ENCODE assay signal across 24 cellular contexts in genomic region chr17:44171931-44172455, GRCh38. TPM values are rescaled to one million over a fixed set of nuclear protein-coding genes. Genes with fewer than 3 reads are reported as not detected.
DNase-seq lines count a peak whose midpoint lies in the region; ATAC-seq, FAIRE-seq and TF ChIP-seq lines count a peak whose summit lies in the region.
"Had no signal": no experiment of that assay in that cellular context is flagged by ENCODE, and none has a peak within 500 bp of the region (broad histone marks: within the 10 kb centered on the region; RNA-seq: fewer than 3 reads in every experiment).

No MANE protein-coding gene starts in this region.

- intact Hi-C loops in HCT116 (cut with micrococcal nuclease), result no loop called here
- intact Hi-C loops in K562 (cut with micrococcal nuclease), result no loop called here

- no peaks in the 10 kb centered on the region for H3K27me3 ChIP-seq in CD4-positive, CD25-positive, alpha-beta regulatory T cell (ENCODE audit: control insufficient read depth, insufficient read depth, low read length)
- H3K27me3 ChIP-seq in HCT116 (ENCODE audit: insufficient read depth, low read length) (no peaks in the 10 kb centered on the region), K562 (ENCODE audit: control insufficient read depth in 2 of 2, insufficient read depth in 2 of 2, low read length in 2 of 2) (no peaks in the 10 kb centered on the region)
- H3K27me3 ChIP-seq: adrenal gland, MG63, pancreas, tibial artery had no signal

- TF ChIP-seq POLR2A in HCT116 (IDR thresholded peaks at IDR 0.05; ENCODE audit: borderline replicate concordance, extremely low read depth, insufficient read depth, insufficient read length), result no peak
- peak; percentile 36; the same call in 1 of the 2 replicates for TF ChIP-seq POLR2A in K562 (conservative IDR thresholded peaks at IDR 0.05)

- no TSS peak for BruUV-seq in HCT116 (replicated peaks; lab: Mats Ljungman, UMichigan)
- BruUV-seq in K562 (replicated peaks; lab: Mats Ljungman, UMichigan), result no TSS peak

- H3K4me2 ChIP-seq in HCT116 (ENCODE audit: low read length) (no peak overlapping the region), K562 (ENCODE audit: insufficient read depth, low read length) (no peak overlapping the region)

- TF ChIP-seq RAD21 in HCT116 (IDR thresholded peaks at IDR 0.05; ENCODE audit: low read depth) (no peak), K562 (CRISPR knock-in tag; conservative IDR thresholded peaks at IDR 0.05 in 1 of 2, IDR thresholded peaks at IDR 0.05 in 1 of 2) (no peak)

- no peaks in the 10 kb centered on the region for H3K4me1 ChIP-seq in CD4-positive, CD25-positive, alpha-beta regulatory T cell (ENCODE audit: control insufficient read depth, insufficient read depth, low read length, poor library complexity, severe bottlenecking)
- H3K4me1 ChIP-seq in HCT116 (ENCODE audit: control insufficient read depth in 1 of 2, insufficient read depth in 2 of 2, low read length in 2 of 2) (peaks cover 0 to 13% of the 10 kb centered on the region in 2 experiments; a peak in 2 of 4 replicates), K562 (replicated peaks in 1 of 2; ENCODE audit: control insufficient read depth in 2 of 2, insufficient read depth in 2 of 2, low read length in 2 of 2) (peaks cover 13 to 31% of the 10 kb centered on the region in 2 experiments; a peak in 4 of 5 replicates)

- H3K27ac Mint-ChIP-seq in CD4-positive, CD25-positive, alpha-beta regulatory T cell, result peak overlapping the region in 2 of 3 donors; percentile 43 to 51
- no peak overlapping the region for H3K27ac Mint-ChIP-seq in neural crest cell (ENCODE audit: unreplicated experiment)
- H3K27ac Mint-ChIP-seq: stimulated activated naive B cell treated with anti-CD40 and anti-IgM and Interleukin-4, amounts not matched to agents 10 μg/mL and 1 μg/mL and 100 μg/mL, for 72 hours; T-cell had no signal

- peaks cover 3% of the 10 kb centered on the region for H3K36me3 ChIP-seq in CD4-positive, CD25-positive, alpha-beta regulatory T cell (ENCODE audit: control insufficient read depth, insufficient read depth, low read length)
- H3K36me3 ChIP-seq in HCT116 (ENCODE audit: control insufficient read depth in 1 of 2, insufficient read depth in 2 of 2, low read length in 2 of 2), result peaks cover 0 to 3% of the 10 kb centered on the region in 2 experiments; a peak in 1 of 4 replicates
- peaks cover 10% of the 10 kb centered on the region; the same call in 1 of the 3 replicates for H3K36me3 ChIP-seq in K562 (ENCODE audit: control insufficient read depth, insufficient read depth, low read length)
- H3K36me3 ChIP-seq: adrenal gland had no signal

- no peaks in the 10 kb centered on the region for H3K9me3 Mint-ChIP-seq in CD4-positive, CD25-positive, alpha-beta regulatory T cell
- no peaks in the 10 kb centered on the region for H3K9me3 Mint-ChIP-seq in neural crest cell
- H3K9me3 Mint-ChIP-seq: stimulated activated naive B cell treated with anti-CD40 and anti-IgM and Interleukin-4, amounts not matched to agents 10 μg/mL and 1 μg/mL and 100 μg/mL, for 72 hours; T-cell had no signal

- no peaks in the 10 kb centered on the region for H3K9me3 ChIP-seq in CD4-positive, CD25-positive, alpha-beta regulatory T cell (ENCODE audit: control insufficient read depth in 2 of 2, low read length in 2 of 2)
- no peaks in the 10 kb centered on the region for H3K9me3 ChIP-seq in HCT116 (ENCODE audit: control insufficient read depth in 1 of 2, insufficient read depth in 1 of 2, low read depth in 1 of 2, low read length in 2 of 2)
- no peaks in the 10 kb centered on the region for H3K9me3 ChIP-seq in K562 (replicated peaks; ENCODE audit: control insufficient read depth, insufficient read depth, low read depth, low read length)
- H3K9me3 ChIP-seq: adrenal gland, MG63, pancreas, tibial artery had no signal

- RAD21 ChIA-PET in HCT116 (lab: Charles Lee; ENCODE audit: low non-redundant PET in 1 of 2, low total read pairs in 2 of 2, uncharacterized antibody in 2 of 2, unreplicated experiment in 2 of 2), result no interaction called here

- H2AFZ ChIP-seq in HCT116 (ENCODE audit: low read depth, low read length, poor library complexity, severe bottlenecking) (no peak overlapping the region), K562 (ENCODE audit: low read depth, low read length) (no peak overlapping the region)

- no peak for ATAC-seq in CD4-positive, CD25-positive, alpha-beta regulatory T cell (ENCODE audit: low read depth in 2 of 2)
- ATAC-seq in HCT116, result no peak
- ATAC-seq in K562, result no peak
- ATAC-seq in HG02763 (IDR thresholded peaks at IDR 0.05; ENCODE audit: unreplicated experiment), result no peak
- no peak for ATAC-seq in HG02852 (IDR thresholded peaks at IDR 0.05; ENCODE audit: unreplicated experiment)
- ATAC-seq in left lobe of liver, result no peak
- ATAC-seq: stimulated activated naive B cell treated with anti-CD40 and anti-IgM and Interleukin-4, amounts not matched to agents 10 μg/mL and 1 μg/mL and 100 μg/mL, for 72 hours; T-cell had no signal

- H4K20me1 ChIP-seq in HCT116 (ENCODE audit: insufficient read depth), result no peaks in the 10 kb centered on the region
- H4K20me1 ChIP-seq in K562 (replicated peaks; ENCODE audit: control insufficient read depth, insufficient read depth, low read length), result no peaks in the 10 kb centered on the region

- FAIRE-seq in K562 (lab: Jason Lieb, UNC), result no peak
- FAIRE-seq: pancreas had no signal

- no peak overlapping the region for H3K27ac ChIP-seq in CD4-positive, CD25-positive, alpha-beta regulatory T cell (ENCODE audit: insufficient read depth, low read length, poor library complexity, severe bottlenecking)
- H3K27ac ChIP-seq in HCT116 (ENCODE audit: low read depth, low read length), result no peak overlapping the region
- no peak overlapping the region for H3K27ac ChIP-seq in K562 (ENCODE audit: extremely low read depth, low read depth, low read length)
- H3K27ac ChIP-seq: adrenal gland, skin epidermis had no signal

- POLR2A ChIA-PET in HCT116 (lab: Charles Lee) (interaction anchor here (1.1 to 1.3 kb wide), 2 partner anchors 13 to 17 kb away, joined by 3 to 4 read pairs; no protein-coding TSS in a partner anchor), K562 (lab: Yijun Ruan, JAX) (interaction anchor here (0.6 to 3.6 kb wide), 5 partner anchors 13 to 287 kb away, joined by 3 to 35 read pairs (median 4); partner anchors contain the start of gene TMUB2)

- no peaks in the 10 kb centered on the region for H3K27me3 Mint-ChIP-seq in CD4-positive, CD25-positive, alpha-beta regulatory T cell
- H3K27me3 Mint-ChIP-seq in neural crest cell (ENCODE audit: low read depth), result no peaks in the 10 kb centered on the region
- H3K27me3 Mint-ChIP-seq: stimulated activated naive B cell treated with anti-CD40 and anti-IgM and Interleukin-4, amounts not matched to agents 10 μg/mL and 1 μg/mL and 100 μg/mL, for 72 hours; T-cell had no signal

- in situ Hi-C loops in K562 (cut with MboI), result no loop called here

- no peak for TF ChIP-seq EP300 in K562 (IDR thresholded peaks at IDR 0.05; ENCODE audit: low read length)

- WGBS in K562 (ENCODE audit: insufficient coverage, low coverage, missing lambda C conversion rate), result 78% methylated on average over 15 of the region's 17 CpGs

- H3K9me2 ChIP-seq in HCT116 (ENCODE audit: insufficient read depth), result no peaks in the 10 kb centered on the region

- peaks cover 7% of the 10 kb centered on the region for H3K36me3 Mint-ChIP-seq in CD4-positive, CD25-positive, alpha-beta regulatory T cell
- peaks cover 6% of the 10 kb centered on the region for H3K36me3 Mint-ChIP-seq in neural crest cell (ENCODE audit: low read depth)

- H3K79me2 ChIP-seq in HCT116 (ENCODE audit: insufficient read depth, low read length), result no peaks in the 10 kb centered on the region
- no peaks in the 10 kb centered on the region for H3K79me2 ChIP-seq in K562 (ENCODE audit: control insufficient read depth, insufficient read depth, low read length)

- H3K4me1 Mint-ChIP-seq in CD4-positive, CD25-positive, alpha-beta regulatory T cell, result peaks cover 0 to 15% (median 9%) of the 10 kb centered on the region in 4 donors
- peaks cover 23% of the 10 kb centered on the region for H3K4me1 Mint-ChIP-seq in neural crest cell

- no peak overlapping the region for H3K9ac ChIP-seq in HCT116 (ENCODE audit: low read length)
- H3K9ac ChIP-seq in K562 (ENCODE audit: insufficient read depth in 1 of 2, low read depth in 2 of 2, low read length in 2 of 2), result no peak overlapping the region

- CTCF ChIA-PET in HCT116 (lab: Charles Lee) (no interaction called here), K562 (lab: Yijun Ruan, JAX; ENCODE audit: low intra/inter-chr PET ratio) (interaction anchor here (0.6 kb wide), 1 partner anchor 257 kb away, joined by 3 read pairs; no protein-coding TSS in a partner anchor)

- H3K9me1 ChIP-seq in K562 (ENCODE audit: control insufficient read depth, insufficient read depth, low read length), result no peaks in the 10 kb centered on the region

- H3K4me3 Mint-ChIP-seq in CD4-positive, CD25-positive, alpha-beta regulatory T cell, result no peak overlapping the region
- H3K4me3 Mint-ChIP-seq in neural crest cell, result peak overlapping the region; percentile 34
- H3K4me3 Mint-ChIP-seq: stimulated activated naive B cell treated with anti-CD40 and anti-IgM and Interleukin-4, amounts not matched to agents 10 μg/mL and 1 μg/mL and 100 μg/mL, for 72 hours; T-cell had no signal

- no peak overlapping the region for H3K4me3 ChIP-seq in CD4-positive, CD25-positive, alpha-beta regulatory T cell (ENCODE audit: low read depth, low read length)
- no peak overlapping the region for H3K4me3 ChIP-seq in HCT116 (replicated peaks in 1 of 2; ENCODE audit: low read depth in 1 of 2, low read length in 2 of 2)
- no peak overlapping the region for H3K4me3 ChIP-seq in K562
- H3K4me3 ChIP-seq: adrenal gland, lung, MG63, skin epidermis had no signal

- no peak for DNase-seq in CD4-positive, CD25-positive, alpha-beta regulatory T cell
- no peak for DNase-seq in HCT116 (ENCODE audit: low read depth, low spot score)
- no peak for DNase-seq in K562 (ENCODE audit: extremely low read depth in 1 of 4, low spot score in 3 of 4)
- DNase-seq in neural crest cell (ENCODE audit: low read depth, low spot score), result no peak
- DNase-seq in NCI-H1694 treated with DMSO at 0.1 percent for 48 hours (lab: John Stamatoyannopoulos, UW), result no peak
- DNase-seq in left lobe of liver (ENCODE audit: low spot score), result no peak
- DNase-seq: activated CD4-positive, alpha-beta T cell treated with anti-CD3 and anti-CD28 coated beads, Interleukin-2, amount 50 U/mL, for 1 hour; activated CD8-positive, alpha-beta memory T cell treated with anti-CD3 and anti-CD28 coated beads, Interleukin-2, amount 50 U/mL, for 48 hours; adrenal gland; cortex of kidney; HCEC 1CT; MG63; NCI-H748 treated with DMSO at 0.1 percent for 48 hours; SHP77; stimulated activated CD4-positive, alpha-beta T cell treated with anti-CD3 and anti-CD28 coated beads, Interleukin-2, amount 100 ng/mL, for 24 hours; stimulated activated naive B cell treated with anti-CD40 and anti-IgM and Interleukin-4, amounts not matched to agents 10 μg/mL and 1 μg/mL and 100 μg/mL, for 72 hours; T-cell; tibial artery had no signal

- TF ChIP-seq CTCF in HCT116 (IDR thresholded peaks at IDR 0.05 in 2 of 3, conservative IDR thresholded peaks at IDR 0.05 in 1 of 3; ENCODE audit: borderline replicate concordance in 1 of 3, insufficient read depth in 1 of 3, low read depth in 2 of 3, low read length in 2 of 3), result no peak
- no peak for TF ChIP-seq CTCF in K562 (IDR thresholded peaks at IDR 0.05 in 2 of 3, conservative IDR thresholded peaks at IDR 0.05 in 1 of 3; ENCODE audit: insufficient read depth in 2 of 3, low read depth in 1 of 3, low read length in 3 of 3)
- TF ChIP-seq CTCF in neural crest cell (conservative IDR thresholded peaks at IDR 0.05), result no peak

RNA-seq across cellular contexts. Expression of gene ASB16, which starts 1.5 kb away (rescaled TPM):
- not detected for total RNA-seq in CD4-positive, CD25-positive, alpha-beta regulatory T cell
- polyA plus RNA-seq in CD4-positive, CD25-positive, alpha-beta regulatory T cell, result under 1 TPM in 2 of 4 donors, not detected in 2; 0.09 to 0.16 TPM
- 0.37 TPM for total RNA-seq in HCT116 (2021; ENCODE audit: unreplicated experiment)
- 0.50 and 0.72 TPM in 2 replicates for polyA plus RNA-seq in HCT116 (2012)
- total RNA-seq in K562 (2011; cell fraction: chromatin; rRNA removed; ENCODE audit: low replicate concordance), result 0.44 TPM in 1 of 2 replicates, not detected in the other
- total RNA-seq in K562 (2011; cell fraction: nucleolus; rRNA removed), result 0.33 and 0.39 TPM in 2 replicates
- total RNA-seq in K562 (2011; cell fraction: nucleoplasm; rRNA removed), result 0.31 TPM in 1 of 2 replicates, not detected in the other
- not detected in 2 replicates for total RNA-seq in K562 (2014; rRNA removed)
- total RNA-seq in K562 (2014; rRNA removed; fragmentation: Illumina TruSeq; extraction: Trizol), result not detected in 2 replicates
- total RNA-seq in K562 (2015; rRNA removed; fragmentation: Illumina TruSeq; extraction: Trizol), result not detected in 2 replicates
- not detected in 2 replicates for total RNA-seq in K562 (2021)
- polyA plus RNA-seq in K562 (2011; rRNA removed), result 0.07 and 0.14 TPM in 2 replicates
- polyA plus RNA-seq in K562 (2011; cell fraction: cytosol; rRNA removed), result 0.03 and 0.04 TPM in 2 replicates
- 0.07 and 0.24 TPM in 2 replicates for polyA plus RNA-seq in K562 (2011; cell fraction: nucleus; rRNA removed)
- 1.0 and 1.8 TPM in 2 replicates for polyA plus RNA-seq in K562 (2012)
- polyA plus RNA-seq in K562 (2014; fragmentation: Illumina TruSeq; extraction: Trizol), result not detected in 2 replicates
- polyA plus RNA-seq in K562 (2014; fragmentation: Nextera tagmentation; extraction: Ambion mirVana), result under 1 TPM in 1 of 2 experiments, not detected in 1; 0.03 TPM
- 0.23 TPM in 1 of 2 replicates, not detected in the other for polyA plus RNA-seq in K562 (2014; rRNA removed)
- not detected in 2 replicates for polyA minus RNA-seq in K562 (2011; rRNA and poly(A)+ RNA removed)
- not detected in 2 replicates for polyA minus RNA-seq in K562 (2011; cell fraction: cytosol; rRNA and poly(A)+ RNA removed)
- not detected in 2 replicates for polyA minus RNA-seq in K562 (2011; cell fraction: nucleus; rRNA and poly(A)+ RNA removed)
- total RNA-seq in neural crest cell, result 0.25 and 0.26 TPM in 2 replicates
- total RNA-seq in left lobe of liver, result not detected
- total RNA-seq: Daoy had no signal

RNA-seq across cellular contexts. Expression of gene TMUB2, which starts 14.8 kb away (rescaled TPM):
- 67.7 TPM for total RNA-seq in CD4-positive, CD25-positive, alpha-beta regulatory T cell
- 10 to 100 TPM; 31.7 to 43.7 (median 34.5) TPM for polyA plus RNA-seq in CD4-positive, CD25-positive, alpha-beta regulatory T cell
- total RNA-seq in HCT116 (2021; ENCODE audit: unreplicated experiment), result 25.1 TPM
- polyA plus RNA-seq in HCT116 (2012), result 23.8 and 26.2 TPM in 2 replicates
- total RNA-seq in K562 (2011; cell fraction: chromatin; rRNA removed; ENCODE audit: low replicate concordance), result 38.1 and 99.8 TPM in 2 replicates
- 73.8 and 91.2 TPM in 2 replicates for total RNA-seq in K562 (2011; cell fraction: nucleolus; rRNA removed)
- 60.6 and 66.9 TPM in 2 replicates for total RNA-seq in K562 (2011; cell fraction: nucleoplasm; rRNA removed)
- total RNA-seq in K562 (2014; rRNA removed), result 16.3 and 25.4 TPM in 2 replicates
- total RNA-seq in K562 (2014; rRNA removed; fragmentation: Illumina TruSeq; extraction: Trizol), result 8.4 and 9.7 TPM in 2 replicates
- 15.6 and 15.8 TPM in 2 replicates for total RNA-seq in K562 (2015; rRNA removed; fragmentation: Illumina TruSeq; extraction: Trizol)
- total RNA-seq in K562 (2021), result 20.3 and 21.1 TPM in 2 replicates
- polyA plus RNA-seq in K562 (2011; rRNA removed), result 24.1 and 29.5 TPM in 2 replicates
- 31.6 and 38.9 TPM in 2 replicates for polyA plus RNA-seq in K562 (2011; cell fraction: cytosol; rRNA removed)
- polyA plus RNA-seq in K562 (2011; cell fraction: nucleus; rRNA removed), result 115 and 122 TPM in 2 replicates
- 20.3 and 28.3 TPM in 2 replicates for polyA plus RNA-seq in K562 (2012)
- polyA plus RNA-seq in K562 (2014; fragmentation: Illumina TruSeq; extraction: Trizol), result 24.0 and 26.8 TPM in 2 replicates
- 1 to 10 TPM; 4.1 to 6.2 TPM for polyA plus RNA-seq in K562 (2014; fragmentation: Nextera tagmentation; extraction: Ambion mirVana)
- polyA plus RNA-seq in K562 (2014; rRNA removed), result 27.3 and 29.8 TPM in 2 replicates
- 10.3 and 12.0 TPM in 2 replicates for polyA minus RNA-seq in K562 (2011; rRNA and poly(A)+ RNA removed)
- polyA minus RNA-seq in K562 (2011; cell fraction: cytosol; rRNA and poly(A)+ RNA removed), result 7.9 and 10.4 TPM in 2 replicates
- 13.3 and 18.0 TPM in 2 replicates for polyA minus RNA-seq in K562 (2011; cell fraction: nucleus; rRNA and poly(A)+ RNA removed)
- 33.5 and 33.7 TPM in 2 replicates for total RNA-seq in neural crest cell
- total RNA-seq in left lobe of liver, result 14.3 TPM

RNA-seq across cellular contexts. Expression of gene ATXN7L3, which starts 27.7 kb away (rescaled TPM):
- 103 TPM for total RNA-seq in CD4-positive, CD25-positive, alpha-beta regulatory T cell
- 10 to 100 TPM; 10.3 to 16.1 (median 12.6) TPM for polyA plus RNA-seq in CD4-positive, CD25-positive, alpha-beta regulatory T cell
- total RNA-seq in HCT116 (2021; ENCODE audit: unreplicated experiment) (86.7 TPM), K562 (2014; rRNA removed) (37.9 and 39.0 TPM in 2 replicates), K562 (2014; rRNA removed; fragmentation: Illumina TruSeq; extraction: Trizol) (22.7 and 23.9 TPM in 2 replicates), K562 (2015; rRNA removed; fragmentation: Illumina TruSeq; extraction: Trizol) (30.5 and 30.9 TPM in 2 replicates), K562 (2021) (56.4 and 66.1 TPM in 2 replicates), neural crest cell (115 and 119 TPM in 2 replicates), left lobe of liver (26.6 TPM)
- polyA plus RNA-seq in HCT116 (2012), result 47.9 and 51.0 TPM in 2 replicates
- total RNA-seq in K562 (2011; cell fraction: chromatin; rRNA removed; ENCODE audit: low replicate concordance), result 51.6 and 129 TPM in 2 replicates
- total RNA-seq in K562 (2011; cell fraction: nucleolus; rRNA removed), result 62.6 and 75.4 TPM in 2 replicates
- 53.1 and 57.1 TPM in 2 replicates for total RNA-seq in K562 (2011; cell fraction: nucleoplasm; rRNA removed)
- polyA plus RNA-seq in K562 (2011; rRNA removed) (31.5 and 33.2 TPM in 2 replicates), K562 (2014; fragmentation: Illumina TruSeq; extraction: Trizol) (39.1 and 39.4 TPM in 2 replicates), K562 (2014; fragmentation: Nextera tagmentation; extraction: Ambion mirVana) (under 1 TPM; 0.62 to 0.90 TPM), K562 (2014; rRNA removed) (34.9 and 45.5 TPM in 2 replicates)
- 36.0 and 37.1 TPM in 2 replicates for polyA plus RNA-seq in K562 (2011; cell fraction: cytosol; rRNA removed)
- polyA plus RNA-seq in K562 (2011; cell fraction: nucleus; rRNA removed), result 79.2 and 91.4 TPM in 2 replicates
- 32.1 and 40.8 TPM in 2 replicates for polyA plus RNA-seq in K562 (2012)
- 42.8 and 44.3 TPM in 2 replicates for polyA minus RNA-seq in K562 (2011; rRNA and poly(A)+ RNA removed)
- 17.8 and 23.8 TPM in 2 replicates for polyA minus RNA-seq in K562 (2011; cell fraction: cytosol; rRNA and poly(A)+ RNA removed)
- polyA minus RNA-seq in K562 (2011; cell fraction: nucleus; rRNA and poly(A)+ RNA removed), result 35.0 and 46.0 TPM in 2 replicates

RNA-seq across cellular contexts. Expression of gene HROB, which starts 30.3 kb away (rescaled TPM):
- total RNA-seq in CD4-positive, CD25-positive, alpha-beta regulatory T cell, result 9.2 TPM
- polyA plus RNA-seq in CD4-positive, CD25-positive, alpha-beta regulatory T cell, result under 1 TPM; 0.16 to 0.67 (median 0.38) TPM
- total RNA-seq in HCT116 (2021; ENCODE audit: unreplicated experiment) (14.3 TPM), K562 (2014; rRNA removed) (10.4 and 15.0 TPM in 2 replicates), K562 (2014; rRNA removed; fragmentation: Illumina TruSeq; extraction: Trizol) (7.1 and 9.3 TPM in 2 replicates), K562 (2015; rRNA removed; fragmentation: Illumina TruSeq; extraction: Trizol) (9.6 and 9.8 TPM in 2 replicates), K562 (2021) (17.5 and 20.1 TPM in 2 replicates), neural crest cell (22.1 and 23.3 TPM in 2 replicates), left lobe of liver (0.38 TPM)
- polyA plus RNA-seq in HCT116 (2012), result 8.5 and 11.7 TPM in 2 replicates
- 57.8 and 130 TPM in 2 replicates for total RNA-seq in K562 (2011; cell fraction: chromatin; rRNA removed; ENCODE audit: low replicate concordance)
- 60.3 and 68.5 TPM in 2 replicates for total RNA-seq in K562 (2011; cell fraction: nucleolus; rRNA removed)
- 45.9 and 50.4 TPM in 2 replicates for total RNA-seq in K562 (2011; cell fraction: nucleoplasm; rRNA removed)
- polyA plus RNA-seq in K562 (2011; rRNA removed) (11.9 and 25.9 TPM in 2 replicates), K562 (2014; fragmentation: Illumina TruSeq; extraction: Trizol) (18.9 and 19.5 TPM in 2 replicates), K562 (2014; fragmentation: Nextera tagmentation; extraction: Ambion mirVana) (1 to 10 TPM; 6.6 to 6.7 TPM), K562 (2014; rRNA removed) (10.6 and 13.5 TPM in 2 replicates)
- 22.0 and 24.6 TPM in 2 replicates for polyA plus RNA-seq in K562 (2011; cell fraction: cytosol; rRNA removed)
- 34.5 and 44.9 TPM in 2 replicates for polyA plus RNA-seq in K562 (2011; cell fraction: nucleus; rRNA removed)
- 11.8 and 18.1 TPM in 2 replicates for polyA plus RNA-seq in K562 (2012)
- polyA minus RNA-seq in K562 (2011; rRNA and poly(A)+ RNA removed), result 21.5 and 22.0 TPM in 2 replicates
- polyA minus RNA-seq in K562 (2011; cell fraction: cytosol; rRNA and poly(A)+ RNA removed), result 15.9 and 16.5 TPM in 2 replicates
- 10.0 and 13.3 TPM in 2 replicates for polyA minus RNA-seq in K562 (2011; cell fraction: nucleus; rRNA and poly(A)+ RNA removed)

RNA-seq across cellular contexts. Expression of gene UBTF, which starts 47.5 kb away (rescaled TPM):
- total RNA-seq in CD4-positive, CD25-positive, alpha-beta regulatory T cell, result 104 TPM
- 10 to 100 TPM; 22.3 to 28.5 (median 26.5) TPM for polyA plus RNA-seq in CD4-positive, CD25-positive, alpha-beta regulatory T cell
- total RNA-seq in HCT116 (2021; ENCODE audit: unreplicated experiment) (84.3 TPM), K562 (2014; rRNA removed) (107 and 113 TPM in 2 replicates), K562 (2014; rRNA removed; fragmentation: Illumina TruSeq; extraction: Trizol) (50.3 and 53.8 TPM in 2 replicates), K562 (2015; rRNA removed; fragmentation: Illumina TruSeq; extraction: Trizol) (85.8 and 86.3 TPM in 2 replicates), K562 (2021) (90.1 and 93.9 TPM in 2 replicates), neural crest cell (106 and 108 TPM in 2 replicates), left lobe of liver (34.3 TPM)
- polyA plus RNA-seq in HCT116 (2012), result 43.2 and 52.2 TPM in 2 replicates
- 89.5 and 158 TPM in 2 replicates for total RNA-seq in K562 (2011; cell fraction: chromatin; rRNA removed; ENCODE audit: low replicate concordance)
- total RNA-seq in K562 (2011; cell fraction: nucleolus; rRNA removed), result 66.7 and 67.4 TPM in 2 replicates
- 88.9 and 94.8 TPM in 2 replicates for total RNA-seq in K562 (2011; cell fraction: nucleoplasm; rRNA removed)
- polyA plus RNA-seq in K562 (2011; rRNA removed) (28.5 and 31.4 TPM in 2 replicates), K562 (2014; fragmentation: Illumina TruSeq; extraction: Trizol) (96.5 and 110 TPM in 2 replicates), K562 (2014; fragmentation: Nextera tagmentation; extraction: Ambion mirVana) (1 to 10 TPM; 1.2 to 1.5 TPM), K562 (2014; rRNA removed) (75.8 and 83.6 TPM in 2 replicates)
- 15.1 and 15.4 TPM in 2 replicates for polyA plus RNA-seq in K562 (2011; cell fraction: cytosol; rRNA removed)
- polyA plus RNA-seq in K562 (2011; cell fraction: nucleus; rRNA removed), result 56.9 and 86.7 TPM in 2 replicates
- polyA plus RNA-seq in K562 (2012), result 61.3 and 68.3 TPM in 2 replicates
- 30.2 and 35.1 TPM in 2 replicates for polyA minus RNA-seq in K562 (2011; rRNA and poly(A)+ RNA removed)
- 21.8 and 22.2 TPM in 2 replicates for polyA minus RNA-seq in K562 (2011; cell fraction: cytosol; rRNA and poly(A)+ RNA removed)
- polyA minus RNA-seq in K562 (2011; cell fraction: nucleus; rRNA and poly(A)+ RNA removed), result 34.5 and 53.5 TPM in 2 replicates
